ENCODE assay signal across 8 cellular contexts in the genomic region with DNA sequence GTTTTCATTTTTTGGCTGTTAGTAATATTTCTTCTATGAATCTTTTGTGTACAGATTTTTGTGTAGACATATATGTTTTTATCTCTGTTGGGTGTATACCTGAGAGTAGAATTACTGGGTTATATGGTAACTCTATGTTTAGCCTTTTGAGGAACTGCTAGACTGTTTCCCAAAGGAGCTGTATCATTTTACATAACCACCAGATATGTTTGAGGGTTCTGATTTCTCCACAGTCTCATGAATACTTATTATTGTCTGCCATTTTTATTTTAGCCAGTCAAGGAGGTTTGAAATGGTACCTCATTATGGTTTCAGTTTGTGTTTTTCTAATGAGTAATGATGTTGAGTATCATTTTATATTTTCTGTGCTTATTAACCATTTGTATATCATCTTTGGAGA. TPM values are rescaled to one million over a fixed set of nuclear protein-coding genes. Genes with fewer than 3 reads are reported as not detected.
A peak's percentile ranks its signal among the peaks of the same experiment; 100 is the strongest.
DNase-seq lines count a peak whose midpoint lies in the region; ATAC-seq and TF ChIP-seq lines count a peak whose summit lies in the region.

No MANE protein-coding gene starts in this region.

- no peak overlapping the region for H3K9ac ChIP-seq in neuronal stem cell (ENCODE audit: low read depth, low read length, poor library complexity)

- H2BK5ac ChIP-seq in neuronal stem cell (ENCODE audit: low read length): no peak overlapping the region

- H3K36me3 Mint-ChIP-seq in activated CD8-positive, alpha-beta T cell treated with anti-CD3 and anti-CD28 coated beads, Interleukin-2, amount 10 ng/mL, durations not matched to agents 7 days and 5 days (ENCODE audit: low read depth): peaks cover 40% of the 10 kb centered on the region
- H3K36me3 Mint-ChIP-seq in immature natural killer cell: peaks cover 7% of the 10 kb centered on the region in 3 donors

- H3K9me3 ChIP-seq in right atrium auricular region (no peaks in the 10 kb centered on the region), vagina (no peaks in the 10 kb centered on the region), neuronal stem cell (replicated peaks in 1 of 2; ENCODE audit: control insufficient read depth in 2 of 2, insufficient read depth in 1 of 2, low read depth in 1 of 2, low read length in 2 of 2) (peaks cover 0 to 15% of the 10 kb centered on the region in 2 donors)

- no peak overlapping the region for H2BK12ac ChIP-seq in neuronal stem cell (ENCODE audit: low read length)

- H4K91ac ChIP-seq in neuronal stem cell (ENCODE audit: low read depth, low read length, poor library complexity): no peak overlapping the region

- no peak overlapping the region for H3K4me2 ChIP-seq in neuronal stem cell (ENCODE audit: insufficient read depth, low read length, poor library complexity, severe bottlenecking)

- H2AFZ ChIP-seq in neuronal stem cell (ENCODE audit: low read length): no peak overlapping the region

- peaks cover 38% of the 10 kb centered on the region for H3K4me1 Mint-ChIP-seq in activated CD8-positive, alpha-beta T cell treated with anti-CD3 and anti-CD28 coated beads, Interleukin-2, amount 10 ng/mL, durations not matched to agents 7 days and 5 days (ENCODE audit: low read depth)
- H3K4me1 Mint-ChIP-seq in immature natural killer cell: peaks cover 61 to 73% of the 10 kb centered on the region in 2 donors

- no peak for DNase-seq in right atrium auricular region (ENCODE audit: low spot score)
- no peak for DNase-seq in left ventricle myocardium superior
- no peak for DNase-seq in activated CD8-positive, alpha-beta T cell treated with anti-CD3 and anti-CD28 coated beads, Interleukin-2, amount 10 ng/mL, durations not matched to agents 7 days and 5 days
- DNase-seq in immature natural killer cell: no peak
- no peak for DNase-seq in vagina (ENCODE audit: extremely low spot score in 2 of 2)
- no peak for DNase-seq in neuronal stem cell (ENCODE audit: low spot score)
- no peak for DNase-seq in NCI-H1436 (lab: John Stamatoyannopoulos, UW)

- no peak for TF ChIP-seq POLR2A in vagina (IDR thresholded peaks at IDR 0.05)

- H3K36me3 ChIP-seq in right atrium auricular region: no peaks in the 10 kb centered on the region
- no peaks in the 10 kb centered on the region for H3K36me3 ChIP-seq in vagina
- peaks cover 2 to 26% of the 10 kb centered on the region in 2 donors for H3K36me3 ChIP-seq in neuronal stem cell (replicated peaks in 1 of 2; ENCODE audit: control insufficient read depth in 2 of 2, insufficient read depth in 2 of 2, low read length in 2 of 2)

- no peak overlapping the region for H3K14ac ChIP-seq in neuronal stem cell (ENCODE audit: low read length)

- H2AK5ac ChIP-seq in neuronal stem cell (ENCODE audit: low read depth, low read length): no peak overlapping the region

- H3K27ac ChIP-seq in right atrium auricular region (peak overlapping the region; percentile 96 to 99), vagina (peak overlapping the region; percentile 84), neuronal stem cell (replicated peaks; ENCODE audit: low read length) (no peak overlapping the region)

- H3K23ac ChIP-seq in neuronal stem cell (ENCODE audit: low read depth, low read length, poor library complexity): no peak overlapping the region

- no peak overlapping the region for H2BK15ac ChIP-seq in neuronal stem cell (ENCODE audit: low read length)

- H3K27ac Mint-ChIP-seq in activated CD8-positive, alpha-beta T cell treated with anti-CD3 and anti-CD28 coated beads, Interleukin-2, amount 10 ng/mL, durations not matched to agents 7 days and 5 days: peak overlapping the region; percentile 96
- peak overlapping the region; percentile 95 to 97 (median 97) for H3K27ac Mint-ChIP-seq in immature natural killer cell

- peak overlapping the region; percentile 94 for H3K4me3 Mint-ChIP-seq in activated CD8-positive, alpha-beta T cell treated with anti-CD3 and anti-CD28 coated beads, Interleukin-2, amount 10 ng/mL, durations not matched to agents 7 days and 5 days
- H3K4me3 Mint-ChIP-seq in immature natural killer cell: peak overlapping the region; percentile 89 to 96 (median 91)

- H3K18ac ChIP-seq in neuronal stem cell (ENCODE audit: low read length): no peak overlapping the region

- ATAC-seq in left ventricle myocardium superior (no peak), HG02973 (IDR thresholded peaks at IDR 0.05; ENCODE audit: unreplicated experiment) (no peak)
- no peak for ATAC-seq in activated CD8-positive, alpha-beta T cell treated with anti-CD3 and anti-CD28 coated beads, Interleukin-2, amount 10 ng/mL, durations not matched to agents 7 days and 5 days

- H3K9me3 Mint-ChIP-seq in activated CD8-positive, alpha-beta T cell treated with anti-CD3 and anti-CD28 coated beads, Interleukin-2, amount 10 ng/mL, durations not matched to agents 7 days and 5 days (ENCODE audit: insufficient read depth): no peaks in the 10 kb centered on the region
- H3K9me3 Mint-ChIP-seq in immature natural killer cell: no peaks in the 10 kb centered on the region

- H3K79me1 ChIP-seq in neuronal stem cell (ENCODE audit: low read depth, low read length): peaks cover 2% of the 10 kb centered on the region

- H3K27me3 ChIP-seq in right atrium auricular region (no peaks in the 10 kb centered on the region), vagina (no peaks in the 10 kb centered on the region), neuronal stem cell (ENCODE audit: control insufficient read depth in 3 of 3, insufficient read depth in 3 of 3, low read depth in 1 of 3, low read length in 3 of 3) (no peaks in the 10 kb centered on the region)

- no peak for TF ChIP-seq CTCF in right atrium auricular region (IDR thresholded peaks at IDR 0.05)
- no peak for TF ChIP-seq CTCF in vagina (IDR thresholded peaks at IDR 0.05)

- POLR2A ChIA-PET in activated CD8-positive, alpha-beta T cell treated with anti-CD3 and anti-CD28 coated beads, Interleukin-2, amount 10 ng/mL, durations not matched to agents 7 days and 5 days (lab: Charles Lee): interaction anchor here (0.7 to 2.0 kb wide), 3 partner anchors 72 to 155 kb away, joined by 3 to 16 read pairs (median 6); a partner anchor contains a TSS

- peaks cover 0 to 49% of the 10 kb centered on the region in 2 donors for H3K4me1 ChIP-seq in right atrium auricular region
- peaks cover 42% of the 10 kb centered on the region for H3K4me1 ChIP-seq in vagina
- H3K4me1 ChIP-seq in neuronal stem cell (ENCODE audit: control insufficient read depth in 2 of 2, insufficient read depth in 1 of 2, low read depth in 1 of 2, low read length in 2 of 2): peaks cover 4 to 8% of the 10 kb centered on the region in 2 donors

- no peaks in the 10 kb centered on the region for H3K27me3 Mint-ChIP-seq in activated CD8-positive, alpha-beta T cell treated with anti-CD3 and anti-CD28 coated beads, Interleukin-2, amount 10 ng/mL, durations not matched to agents 7 days and 5 days (ENCODE audit: low read depth)
- peaks cover 5 to 18% (median 18%) of the 10 kb centered on the region in 3 donors for H3K27me3 Mint-ChIP-seq in immature natural killer cell (ENCODE audit: low read depth in 3 of 3)

- H2BK120ac ChIP-seq in neuronal stem cell (ENCODE audit: low read depth, low read length): no peak overlapping the region

- no peak overlapping the region for H3K4ac ChIP-seq in neuronal stem cell (ENCODE audit: low read length)

- CTCF ChIA-PET in activated CD8-positive, alpha-beta T cell treated with anti-CD3 and anti-CD28 coated beads, Interleukin-2, amount 10 ng/mL, durations not matched to agents 7 days and 5 days (lab: Charles Lee): interaction anchor here (1.0 to 4.8 kb wide), 5 partner anchors 13 to 234 kb away, joined by 3 to 38 read pairs (median 3); a partner anchor contains a TSS

- intact Hi-C loops in left ventricle myocardium superior (cut with micrococcal nuclease) (no loop called here), vagina (cut with DNase I) (loop anchor here (2.0 kb wide), 1 partner anchor 71 kb away; a partner anchor contains a TSS)

- H3K4me3 ChIP-seq in right atrium auricular region: peak overlapping the region; percentile 66 to 67
- H3K4me3 ChIP-seq in vagina: peak overlapping the region; percentile 56 to 84
- peak overlapping the region in 1 of 2 donors; percentile 62 for H3K4me3 ChIP-seq in neuronal stem cell (ENCODE audit: low read length in 2 of 2)

- H4K8ac ChIP-seq in neuronal stem cell (ENCODE audit: low read depth, low read length): no peak overlapping the region

RNA-seq across cellular contexts. Expression of a gene that starts 1.9 kb away (rescaled TPM):
- total RNA-seq in right atrium auricular region: 10 to 100 TPM; 63.2 to 65.0 TPM
- 23.2 TPM for total RNA-seq in left ventricle myocardium superior
- 10 to 100 TPM; 35.4 to 36.6 TPM for total RNA-seq in activated CD8-positive, alpha-beta T cell treated with anti-CD3 and anti-CD28 coated beads, Interleukin-2, amount 10 ng/mL, durations not matched to agents 7 days and 5 days
- polyA plus RNA-seq in immature natural killer cell: 10 to 100 TPM; 14.1 to 33.5 (median 31.9) TPM
- total RNA-seq in vagina: 51.6 TPM
- polyA plus RNA-seq in neuronal stem cell (2013, experiment 1 of 2): 75.3 TPM
- 77.2 TPM for polyA plus RNA-seq in neuronal stem cell (2013, experiment 2 of 2)
